ENCODE assay signal across 26 cellular contexts in genomic region chr9:13083366-13083765, GRCh38.
"Had no signal": no experiment of that assay in that cellular context is flagged by ENCODE, and none has a peak within 500 bp of the region (broad histone marks: within the 10 kb centered on the region; RNA-seq: fewer than 3 reads in every experiment).

No MANE protein-coding gene starts in this region.

- H3K27me3 ChIP-seq: pancreas, right atrium auricular region, spleen, testis, transverse colon had no signal

- H3K27ac ChIP-seq: coronary artery, pancreas, right atrium auricular region, spleen, testis, transverse colon, WERI-Rb-1 had no signal

- H3K9me3 ChIP-seq: pancreas, right atrium auricular region, testis, transverse colon had no signal

- H3K4me3 ChIP-seq: coronary artery, pancreas, right atrium auricular region, spleen, testis, transverse colon had no signal

- ATAC-seq: activated CD4-positive, CD25-positive, alpha-beta regulatory T cell treated with anti-CD3 and anti-CD28 coated beads, Interleukin-2, amount 50 U/mL, for 24 hours; left cardiac atrium; left ventricle myocardium superior; pancreas had no signal

- H3K4me3 Mint-ChIP-seq: activated naive CD8-positive, alpha-beta T cell; brain; naive B cell; T-helper 2 cell treated with Interferon-gamma antibody and Interleukin-4, amounts not matched to agents 5 μg/mL and 100 μg/mL, for 36 hours had no signal

- H3K36me3 Mint-ChIP-seq: activated naive CD8-positive, alpha-beta T cell; brain; naive B cell had no signal

- H3K4me1 Mint-ChIP-seq: naive B cell had no signal

- FAIRE-seq: endothelial cell of umbilical vein, islet of Langerhans, pancreas, urothelium cell line had no signal

- DNase-seq: activated CD4-positive, alpha-beta T cell treated with anti-CD3 and anti-CD28 coated beads for 48 hours; activated CD4-positive, alpha-beta T cell treated with anti-CD3 and anti-CD28 coated beads, Interleukin-2, amount 50 U/mL, for 48 hours; activated CD8-positive, alpha-beta memory T cell treated with anti-CD3 and anti-CD28 coated beads for 24 hours; activated effector memory CD4-positive, alpha-beta T cell treated with Interleukin-2 at 50 U/mL for 16 hours; activated naive CD4-positive, alpha-beta T cell treated with Interleukin-2 at 50 U/mL for 16 hours; anterior cingulate cortex; left cardiac atrium; left ventricle myocardium superior; naive B cell; pancreas; spleen; stimulated activated CD4-positive, alpha-beta T cell treated with anti-CD3 and anti-CD28 coated beads, Interleukin-2, amount 100 ng/mL, for 48 hours; stimulated activated naive CD4-positive, alpha-beta T cell treated with Interleukin-2 at 50 U/mL for 16 hours; T-helper 1 cell; testis; transverse colon; WERI-Rb-1 had no signal

- H3K27me3 Mint-ChIP-seq: activated naive CD8-positive, alpha-beta T cell; naive B cell had no signal

- H3K27ac Mint-ChIP-seq: activated naive CD8-positive, alpha-beta T cell; brain; naive B cell; T-helper 2 cell treated with Interferon-gamma antibody and Interleukin-4, amounts not matched to agents 5 μg/mL and 100 μg/mL, for 36 hours had no signal

- H3K36me3 ChIP-seq: pancreas, right atrium auricular region, spleen, transverse colon, WERI-Rb-1 had no signal

- H3K4me1 ChIP-seq: pancreas, right atrium auricular region, spleen, testis, transverse colon had no signal
